In genomic region chr9:125908138-125908537, GRCh38 we compare ENCODE assay signal across 20 cellular contexts.
A peak's percentile ranks its signal among the peaks of the same experiment; 100 is the strongest.
DNase-seq lines count a peak whose midpoint lies in the region; ATAC-seq, FAIRE-seq and TF ChIP-seq lines count a peak whose summit lies in the region.
"Had no signal": no experiment of that assay in that cellular context is flagged by ENCODE, and none has a peak within 500 bp of the region (broad histone marks: within the 10 kb centered on the region; RNA-seq: fewer than 3 reads in every experiment).

No MANE protein-coding gene starts in this region.

- WGBS in H1 (ENCODE audit: extremely low coverage in 1 of 2, insufficient coverage in 1 of 2, insufficient read length in 1 of 2, insufficient replicate concordance in 2 of 2, low coverage in 1 of 2, low lambda C conversion rate in 2 of 2, missing lambda C conversion rate in 1 of 2), 2 experiments = 68% methylated on average over 4 of the region's 4 CpGs; no CpG with 5 or more reads in 1 of the 2 experiments

- no peak for TF ChIP-seq CTCF in cardiac muscle cell (IDR thresholded peaks at IDR 0.05; ENCODE audit: low read depth, low read length)
- TF ChIP-seq CTCF in H1 (IDR thresholded peaks at IDR 0.05; ENCODE audit: control extremely low read depth in 1 of 3, insufficient read depth in 1 of 3, low read depth in 1 of 3, low read length in 3 of 3) = no peak

- FAIRE-seq in H1 (lab: Jason Lieb, UNC) = no peak

- intact Hi-C loops in Right ventricle myocardium inferior (cut with DNase I) = no loop called here

- H2AK5ac ChIP-seq in H1 (ENCODE audit: low read depth, low read length) = no peak overlapping the region

- no peak overlapping the region for H3K56ac ChIP-seq in H1 (replicated peaks; ENCODE audit: insufficient read length, low read depth, low read length)

- no peaks in the 10 kb centered on the region for H3K27me3 ChIP-seq in cardiac muscle cell
- no peaks in the 10 kb centered on the region for H3K27me3 ChIP-seq in H1 (replicated peaks in 1 of 4; ENCODE audit: control insufficient read depth in 3 of 4, extremely low read depth in 1 of 4, insufficient read depth in 3 of 4, low read length in 3 of 4)
- H3K27me3 ChIP-seq: breast epithelium, esophagus muscularis mucosa, testis had no signal

- no peak overlapping the region for H3K23ac ChIP-seq in H1 (ENCODE audit: insufficient read length)

- H4K20me1 ChIP-seq in H1 (replicated peaks in 1 of 2; ENCODE audit: control insufficient read depth in 1 of 2, insufficient read depth in 2 of 2, low read length in 2 of 2) = peaks cover 4 to 6% of the 10 kb centered on the region in 2 experiments

- no peak for TF ChIP-seq EP300 in H1 (IDR thresholded peaks at IDR 0.05; ENCODE audit: borderline replicate concordance in 1 of 2, low read depth in 2 of 2, low read length in 2 of 2)

- no peak overlapping the region for H4K91ac ChIP-seq in H1 (replicated peaks; ENCODE audit: insufficient read length, low read length)

- H3K4me1 ChIP-seq in cardiac muscle cell (ENCODE audit: low read depth) (peaks cover 43% of the 10 kb centered on the region), H1 (replicated peaks in 1 of 4; ENCODE audit: control insufficient read depth in 3 of 4, insufficient read depth in 4 of 4, low read length in 3 of 4) (peaks cover 0 to 9% (median 4%) of the 10 kb centered on the region in 4 experiments; a peak in 3 of 7 replicates)
- H3K4me1 ChIP-seq: breast epithelium, testis had no signal

- H3K36me3 ChIP-seq in cardiac muscle cell = no peaks in the 10 kb centered on the region
- H3K36me3 ChIP-seq in H1 (ENCODE audit: control insufficient read depth in 2 of 4, insufficient read depth in 4 of 4, low read length in 3 of 4) = no peaks in the 10 kb centered on the region
- H3K36me3 ChIP-seq: breast epithelium, esophagus muscularis mucosa had no signal

- H3K9me3 ChIP-seq in cardiac muscle cell (ENCODE audit: low read depth) (no peaks in the 10 kb centered on the region), H1 (ENCODE audit: insufficient read depth in 2 of 2, low read depth in 1 of 2, low read length in 1 of 2) (no peaks in the 10 kb centered on the region)
- H3K9me3 ChIP-seq: breast epithelium, esophagus muscularis mucosa, mucosa of descending colon, testis had no signal

- no peaks in the 10 kb centered on the region for H3K79me1 ChIP-seq in H1 (ENCODE audit: low read depth, low read length)

- no peak overlapping the region for H2BK120ac ChIP-seq in H1 (replicated peaks; ENCODE audit: low read depth, low read length)

- no peak overlapping the region for H2BK12ac ChIP-seq in H1 (ENCODE audit: low read depth, low read length)

- DNase-seq in cardiac muscle cell (ENCODE audit: low read depth in 1 of 2, low spot score in 1 of 2) = no peak
- no peak for DNase-seq in Right ventricle myocardium inferior (ENCODE audit: missing footprints)
- peak; percentile 18 for DNase-seq in NCI-H226
- no peak for DNase-seq in H1 (ENCODE audit: low read depth in 1 of 2, low spot score in 2 of 2)
- DNase-seq in pons (ENCODE audit: low spot score) = peak; percentile 70
- no peak for DNase-seq in NCI-H526 treated with DMSO at 0.1 percent for 48 hours (lab: John Stamatoyannopoulos, UW)
- no peak for DNase-seq in cerebellar cortex (ENCODE audit: low spot score)
- DNase-seq: activated CD4-positive, alpha-beta T cell treated with anti-CD3 and anti-CD28 coated beads for 1 hour; CD4-positive, CD25-positive, alpha-beta regulatory T cell; DMS79 treated with DMSO at 0.1 percent for 48 hours; mucosa of descending colon; NCI-H774; PC-9; T1000; testis had no signal

- no peak overlapping the region for H3K4me2 ChIP-seq in H1 (ENCODE audit: insufficient read depth in 1 of 2, low read depth in 2 of 2, low read length in 2 of 2)
- H3K4me2 ChIP-seq: KMS-11, PC-9 had no signal

- peaks cover 0 to 51% of the 10 kb centered on the region in 2 experiments; a peak in 2 of 4 replicates for H3K79me2 ChIP-seq in H1 (ENCODE audit: control insufficient read depth in 1 of 2, insufficient read depth in 2 of 2, low read length in 2 of 2)

- CTCF ChIA-PET in H1 (lab: Charles Lee; ENCODE audit: partially characterized antibody) = no interaction called here

- H4K5ac ChIP-seq in H1 (ENCODE audit: insufficient read length, low read depth, low read length) = no peak overlapping the region

- H3K27ac ChIP-seq in cardiac muscle cell = peak overlapping the region; percentile 8
- no peak overlapping the region for H3K27ac ChIP-seq in H1 (ENCODE audit: low read depth, low read length)
- H3K27ac ChIP-seq: breast epithelium, esophagus muscularis mucosa, KMS-11, PC-9, testis had no signal

- ATAC-seq in Right ventricle myocardium inferior (no peak), GM19035 (IDR thresholded peaks at IDR 0.05; ENCODE audit: unreplicated experiment) (no peak)
- ATAC-seq: left lobe of liver, mucosa of descending colon had no signal

- no peak overlapping the region for H3K14ac ChIP-seq in H1 (ENCODE audit: insufficient read length)

- no peak overlapping the region for H2AFZ ChIP-seq in H1 (ENCODE audit: low read length)
- H2AFZ ChIP-seq: PC-9 had no signal

- POLR2A ChIA-PET in H1 (lab: Charles Lee; ENCODE audit: partially characterized antibody) = no interaction called here

- H3K23me2 ChIP-seq in H1 (ENCODE audit: low read depth, low read length) = no peaks in the 10 kb centered on the region

- TF ChIP-seq RAD21 in H1 (IDR thresholded peaks at IDR 0.05 in 1 of 2, conservative IDR thresholded peaks at IDR 0.05 in 1 of 2; ENCODE audit: low read depth in 2 of 2, low read length in 2 of 2) = no peak

- no peak overlapping the region for H3K18ac ChIP-seq in H1 (ENCODE audit: extremely low read depth, low read length)

- no peak overlapping the region for H4K8ac ChIP-seq in H1 (ENCODE audit: extremely low read depth, insufficient read depth, low read length)

- H2BK20ac ChIP-seq in H1 (ENCODE audit: low read length) = no peak overlapping the region

- no peak overlapping the region for H2BK5ac ChIP-seq in H1 (ENCODE audit: low read depth, low read length)

- H3K9ac ChIP-seq in H1 (replicated peaks in 1 of 4; ENCODE audit: extremely low read depth in 1 of 4, low read depth in 3 of 4, low read length in 3 of 4) = no peak overlapping the region
- H3K9ac ChIP-seq: KMS-11 had no signal

- TF ChIP-seq POLR2A in H1 (IDR thresholded peaks at IDR 0.05; ENCODE audit: control extremely low read depth in 1 of 2, low read depth in 2 of 2, low read length in 2 of 2) = no peak

- H3K4ac ChIP-seq in H1 (replicated peaks; ENCODE audit: insufficient read length, low read depth, low read length) = no peak overlapping the region

- H3K4me3 ChIP-seq in cardiac muscle cell = no peak overlapping the region
- no peak overlapping the region for H3K4me3 ChIP-seq in H1 (ENCODE audit: extremely low read depth in 1 of 4, insufficient read depth in 2 of 4, low read depth in 3 of 4, low read length in 4 of 4)
- H3K4me3 ChIP-seq: breast epithelium, esophagus muscularis mucosa, mucosa of descending colon, PC-9, testis had no signal

- H2BK15ac ChIP-seq in H1 (ENCODE audit: low read length) = peak overlapping the region; percentile 36; the same call in 1 of the 2 replicates

TF ChIP-seq in H1, 55 proteins besides CTCF, POLR2A, EP300 and RAD21:
- TF ChIP-seq RBBP5 (IDR thresholded peaks at IDR 0.05; ENCODE audit: borderline replicate concordance, low read depth, low read length) = no peak
- TF ChIP-seq KDM5A (IDR thresholded peaks at IDR 0.05; ENCODE audit: low read length) = no peak
- no peak for TF ChIP-seq ZNF274 (IDR thresholded peaks at IDR 0.05; ENCODE audit: borderline replicate concordance, extremely low read depth, low read length)
- no peak for TF ChIP-seq SIX5 (IDR thresholded peaks at IDR 0.05; ENCODE audit: low read depth, low read length)
- TF ChIP-seq NANOG (IDR thresholded peaks at IDR 0.05; ENCODE audit: insufficient read depth, low read depth, low read length, poor library complexity, severe bottlenecking) = no peak
- TF ChIP-seq CREB1 (IDR thresholded peaks at IDR 0.05) = no peak

Comparison
In these comparisons a context has a peak if more than half of its experiments do, and no peak if none do; other contexts are left out.
1. DNase-seq: peak in NCI-H226 (single experiment) and pons (single experiment); none in cardiac muscle cell (0 of 2), Right ventricle myocardium inferior (single experiment), H1 (0 of 2), NCI-H526 treated with DMSO at 0.1 percent for 48 hours (single experiment) and cerebellar cortex (single experiment).